In genomic region chr17:16943032-16943352, GRCh38 we compare ENCODE assay signal across 25 cellular contexts. TPM values are rescaled to one million over a fixed set of nuclear protein-coding genes. Genes with fewer than 3 reads are reported as not detected.
"Had no signal": no experiment of that assay in that cellular context is flagged by ENCODE, and none has a peak within 500 bp of the region (broad histone marks: within the 10 kb centered on the region; RNA-seq: fewer than 3 reads in every experiment).

No MANE protein-coding gene starts in this region.

- H3K27me3 ChIP-seq: ovary, right atrium auricular region, testis had no signal

- H3K27ac ChIP-seq: esophagus muscularis mucosa, gastrocnemius medialis, left ventricle myocardium inferior, ovary, psoas muscle, right atrium auricular region, testis, WERI-Rb-1 had no signal

- H3K36me3 Mint-ChIP-seq: activated naive CD4-positive, alpha-beta T cell treated with anti-CD3 and anti-CD28 coated beads, Interleukin-2, amount 50 U/mL, for 24 hours; brain; natural killer cell; T-cell; type B pancreatic cell had no signal

- ATAC-seq: gastrocnemius medialis, natural killer cell, psoas muscle, SK-N-SH treated with all-trans-retinoic acid at 6 μM for 48 hours, T-cell had no signal

- H3K27me3 Mint-ChIP-seq: activated naive CD4-positive, alpha-beta T cell treated with anti-CD3 and anti-CD28 coated beads, Interleukin-2, amount 50 U/mL, for 24 hours had no signal

- H3K9me3 ChIP-seq: gastrocnemius medialis, ovary, psoas muscle, testis had no signal

- H3K4me3 ChIP-seq: esophagus muscularis mucosa, gastrocnemius medialis, left ventricle myocardium inferior, ovary, psoas muscle, right atrium auricular region, testis had no signal

- DNase-seq: activated T-cell treated with anti-CD3 and anti-CD28 coated beads, Interleukin-2, amount 50 U/mL, for 1 hour; dermis blood vessel endothelial cell; effector memory CD4-positive, alpha-beta T cell; gastrocnemius medialis; hippocampal formation; left ventricle myocardium inferior; midbrain; ovary; psoas muscle; stimulated activated CD4-positive, alpha-beta T cell treated with anti-CD3 and anti-CD28 coated beads, Interleukin-4, amount 100 ng/mL, for 24 hours; T-cell; WERI-Rb-1 had no signal

- H3K4me1 ChIP-seq: esophagus muscularis mucosa, gastrocnemius medialis, left ventricle myocardium inferior, psoas muscle, right atrium auricular region, testis had no signal

- H3K9me3 Mint-ChIP-seq: natural killer cell; T-helper 2 cell treated with Interferon-gamma antibody and Interleukin-4, amounts not matched to agents 5 μg/mL and 100 μg/mL, for 36 hours; type B pancreatic cell had no signal

- H3K36me3 ChIP-seq: esophagus muscularis mucosa, gastrocnemius medialis, left ventricle myocardium inferior, ovary, right atrium auricular region, WERI-Rb-1 had no signal

- H3K27ac Mint-ChIP-seq: activated naive CD4-positive, alpha-beta T cell treated with anti-CD3 and anti-CD28 coated beads, Interleukin-2, amount 50 U/mL, for 24 hours; natural killer cell; T-cell; T-helper 2 cell treated with Interferon-gamma antibody and Interleukin-4, amounts not matched to agents 5 μg/mL and 100 μg/mL, for 36 hours; type B pancreatic cell had no signal

- H3K4me1 Mint-ChIP-seq: activated naive CD4-positive, alpha-beta T cell treated with anti-CD3 and anti-CD28 coated beads, Interleukin-2, amount 50 U/mL, for 24 hours; T-cell had no signal

- H3K4me3 Mint-ChIP-seq: activated naive CD4-positive, alpha-beta T cell treated with anti-CD3 and anti-CD28 coated beads, Interleukin-2, amount 50 U/mL, for 24 hours; brain; natural killer cell; T-cell; T-helper 2 cell treated with Interferon-gamma antibody and Interleukin-4, amounts not matched to agents 5 μg/mL and 100 μg/mL, for 36 hours; type B pancreatic cell had no signal

RNA-seq across cellular contexts. Expression of gene TNFRSF13B, which starts 28.9 kb away (rescaled TPM):
- total RNA-seq: aorta, cardiac septum, dermis blood vessel endothelial cell, endothelial cell of umbilical vein, gastrocnemius medialis, left ventricle myocardium inferior, lung microvascular endothelial cell, ovary, psoas muscle, right atrium auricular region, testis had no signal
- polyA plus RNA-seq: aorta, endothelial cell of umbilical vein, psoas muscle had no signal
